Comparison of ENCODE assay signal across 34 cellular contexts in the genomic region with DNA sequence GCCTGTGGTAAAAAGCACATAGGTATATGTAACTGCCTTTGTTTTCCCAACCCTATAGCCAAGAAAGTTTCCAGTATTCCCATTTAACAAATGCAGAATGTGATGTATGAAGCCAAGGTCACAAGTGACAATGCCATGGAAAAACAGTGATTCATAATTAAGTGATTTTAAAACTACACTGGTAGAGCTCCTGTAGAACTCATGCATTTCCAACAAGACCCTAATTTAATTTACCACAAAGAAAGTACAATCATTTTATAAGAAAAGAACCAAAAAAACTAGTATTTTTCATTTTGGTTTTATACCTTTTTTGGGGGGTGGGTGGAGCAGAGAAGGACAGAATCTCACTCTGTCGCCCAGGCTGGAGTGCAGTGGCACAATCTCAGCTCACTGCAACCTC.
"Had no signal": no experiment of that assay in that cellular context is flagged by ENCODE, and none has a peak within 500 bp of the region (broad histone marks: within the 10 kb centered on the region; RNA-seq: fewer than 3 reads in every experiment).

No MANE protein-coding gene starts in this region.

- H3K9me3 ChIP-seq: adrenal gland, ascending aorta, body of pancreas, breast epithelium had no signal

- H3K4me3 ChIP-seq: adrenal gland, ascending aorta, body of pancreas, breast epithelium, cardiac muscle cell had no signal

- H3K36me3 ChIP-seq: adrenal gland, brain microvascular endothelial cell, breast epithelium, cardiac muscle cell had no signal

- FAIRE-seq: astrocyte, bronchial epithelial cell had no signal

- H3K27me3 ChIP-seq: adrenal gland, ascending aorta, body of pancreas, brain microvascular endothelial cell, breast epithelium, cardiac muscle cell had no signal

- H3K27ac ChIP-seq: adrenal gland, ascending aorta, body of pancreas, brain microvascular endothelial cell, breast epithelium, cardiac muscle cell had no signal

- DNase-seq: activated effector memory CD4-positive, alpha-beta T cell treated with anti-CD3 and anti-CD28 coated beads, Interleukin-2, amount 50 U/mL, for 16 hours; activated effector memory CD4-positive, alpha-beta T cell treated with Interleukin-2 at 50 U/mL for 16 hours; activated gamma-delta T cell; activated gamma-delta T cell treated with Interleukin-2 at 50 U/mL for 16 hours; activated naive CD4-positive, alpha-beta T cell; activated naive CD4-positive, alpha-beta T cell treated with anti-CD3 and anti-CD28 coated beads for 36 hours; activated naive CD4-positive, alpha-beta T cell treated with anti-CD3 and anti-CD28 coated beads, Interleukin-2, amount 10 ng/mL, durations not matched to agents 7 days and 5 days; activated naive CD4-positive, alpha-beta T cell treated with anti-CD3 and anti-CD28 coated beads, Interleukin-2, amount 50 U/mL, for 16 hours; activated naive CD4-positive, alpha-beta T cell treated with Interleukin-2 at 50 U/mL for 16 hours; activated naive CD8-positive, alpha-beta T cell treated with anti-CD3 and anti-CD28 coated beads for 36 hours; activated naive CD8-positive, alpha-beta T cell treated with anti-CD3 and anti-CD28 coated beads, Interleukin-2, amount 10 ng/mL, durations not matched to agents 7 days and 5 days; activated naive CD8-positive, alpha-beta T cell treated with anti-CD3 and anti-CD28 coated beads, Interleukin-2, amount 50 U/mL, for 24 hours; activated T-cell treated with anti-CD3 and anti-CD28 coated beads, Interleukin-2, amount 50 U/mL, for 1 hour; activated T-cell treated with anti-CD3 and anti-CD28 coated beads, Interleukin-2, amount 50 U/mL, for 24 hours; activated T-cell treated with anti-CD3 and anti-CD28 coated beads, Interleukin-2, amount 50 U/mL, for 4 hours; activated T-cell treated with anti-CD3 and anti-CD28 coated beads, Interleukin-2, amount 50 U/mL, for 48 hours; activated T-cell treated with anti-CD3 and anti-CD28 coated beads, Interleukin-2, amount 50 U/mL, for 72 hours; adrenal gland; amniotic stem cell; amygdala; anterior cingulate cortex; aorta; body of pancreas; caudate nucleus; central memory CD4-positive, alpha-beta T cell; cerebellar nuclear complex had no signal

- ATAC-seq: activated naive CD4-positive, alpha-beta T cell treated with anti-CD3 and anti-CD28 coated beads, Interleukin-2, amount 50 U/mL, for 72 hours; activated naive CD8-positive, alpha-beta T cell treated with anti-CD3 and anti-CD28 coated beads, Interleukin-2, amount 50 U/mL, for 24 hours; activated T-cell treated with anti-CD3 and anti-CD28 coated beads, Interleukin-2, amount 50 U/mL, for 4 hours; activated T-cell treated with anti-CD3 and anti-CD28 coated beads, Interleukin-2, amount 50 U/mL, for 72 hours; activated T-helper 17 cell treated with anti-CD3 and anti-CD28 coated beads, Interleukin-2, amount 50 U/mL, for 72 hours; body of pancreas had no signal

- H3K4me1 ChIP-seq: breast epithelium had no signal
